Comparison of ENCODE assay signal across 9 cellular contexts in the genomic region with DNA sequence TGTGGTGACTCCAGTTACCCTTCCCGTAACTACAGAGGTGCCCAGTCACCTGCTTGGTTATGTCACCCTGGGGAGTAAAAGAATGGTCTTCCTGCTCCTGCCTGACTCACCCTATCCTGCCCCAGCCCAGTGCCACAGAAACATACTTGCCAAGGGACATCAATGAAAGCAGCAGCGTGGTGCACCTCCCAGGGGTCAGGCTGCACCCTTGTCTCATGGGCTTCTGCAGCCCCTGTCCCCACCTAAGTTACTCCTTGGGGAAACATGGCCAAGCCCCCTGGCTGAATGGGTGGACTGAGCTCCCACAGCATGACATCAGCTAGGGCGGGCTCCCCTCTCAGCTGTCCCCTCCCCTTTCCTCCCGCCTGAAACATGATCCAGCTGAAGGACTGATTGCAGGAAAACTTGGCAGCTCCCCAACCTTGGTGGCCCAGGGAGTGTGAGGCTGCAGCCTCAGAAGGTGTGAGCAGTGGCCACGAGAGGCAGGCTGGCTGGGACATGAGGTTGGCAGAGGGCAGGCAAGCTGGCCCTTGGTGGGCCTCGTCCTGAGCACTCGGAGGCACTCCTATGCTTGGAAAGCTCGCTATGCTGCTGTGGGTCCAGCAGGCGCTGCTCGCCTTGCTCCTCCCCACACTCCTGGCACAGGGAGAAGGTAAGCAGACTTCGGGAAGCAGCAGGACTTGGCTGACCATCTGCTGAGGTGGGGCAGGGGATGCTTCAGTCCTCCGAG. TPM values are rescaled to one million over a fixed set of nuclear protein-coding genes. Genes with fewer than 3 reads are reported as not detected.
DNase-seq lines count a peak whose midpoint lies in the region; ATAC-seq lines count a peak whose summit lies in the region.
"Had no signal": no experiment of that assay in that cellular context is flagged by ENCODE, and none has a peak within 500 bp of the region (broad histone marks: within the 10 kb centered on the region; RNA-seq: fewer than 3 reads in every experiment).

A gene (plus strand): TSS at position 368 of the 730 bp plus-strand sequence. CDS start 218 bp downstream, at position 586.

- ATAC-seq in GM18868 (IDR thresholded peaks at IDR 0.05; ENCODE audit: unreplicated experiment) (no peak), HG03159 (IDR thresholded peaks at IDR 0.05; ENCODE audit: unreplicated experiment) (no peak)

- DNase-seq in ELF-1 (ENCODE audit: low read depth, low spot score) (peak; percentile 84), NCI-H2171 (lab: John Stamatoyannopoulos, UW) (peak; percentile 90), ecto neural progenitor cell (ENCODE audit: low spot score) (peak; percentile 81), myocyte (ENCODE audit: low read depth) (peak; percentile 69), AG08395 (ENCODE audit: low spot score) (no peak), T1000 (lab: John Stamatoyannopoulos, UW) (no peak)
- DNase-seq: KBM-7 had no signal

RNA-seq across cellular contexts. Expression of the gene that starts here (rescaled TPM):
- not detected in 2 replicates for total RNA-seq in myocyte
- polyA plus RNA-seq in myocyte (2012): not detected

Comparison
In these comparisons a context has a peak if more than half of its experiments do, and no peak if none do; other contexts are left out.
1. Peak in DNase-seq in myocyte; RNA of the gene not detected or under 1 TPM.
2. DNase-seq: peak in ELF-1 (single experiment), NCI-H2171 (single experiment) and ecto neural progenitor cell (single experiment); none in AG08395 (single experiment) and T1000 (single experiment).